ENCODE assay signal across 28 cellular contexts in the genomic region with DNA sequence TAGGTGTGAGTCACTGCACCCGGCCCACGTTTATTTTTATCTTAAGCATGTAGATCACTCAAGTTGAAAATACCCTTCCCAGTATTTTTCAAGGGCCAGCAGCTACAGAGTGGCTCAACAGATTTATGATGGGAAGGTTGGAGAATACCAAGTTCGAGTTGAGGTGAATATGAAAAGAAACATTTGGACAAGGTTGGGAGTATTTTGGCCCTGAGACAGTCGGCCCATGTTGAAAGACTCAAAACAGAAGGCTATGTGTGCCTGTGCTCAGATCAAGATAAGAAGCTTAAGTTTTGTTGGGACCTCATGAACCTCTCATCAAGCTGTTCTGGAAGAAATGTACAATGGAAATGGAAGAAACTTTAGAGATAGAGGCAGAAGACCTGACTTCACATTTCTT.
"Had no signal": no experiment of that assay in that cellular context is flagged by ENCODE, and none has a peak within 500 bp of the region (broad histone marks: within the 10 kb centered on the region; RNA-seq: fewer than 3 reads in every experiment).

No MANE protein-coding gene starts in this region.

- H3K27ac Mint-ChIP-seq: effector memory CD8-positive, alpha-beta T cell; immature natural killer cell; naive thymus-derived CD4-positive, alpha-beta T cell; nephron progenitor cell; stimulated activated memory B cell treated with anti-CD40 and anti-IgM and Interleukin-4, amounts not matched to agents 10 μg/mL and 1 μg/mL and 100 μg/mL, for 72 hours had no signal

- H3K9me3 Mint-ChIP-seq: effector memory CD8-positive, alpha-beta T cell; immature natural killer cell; nephron progenitor cell; stimulated activated memory B cell treated with anti-CD40 and anti-IgM and Interleukin-4, amounts not matched to agents 10 μg/mL and 1 μg/mL and 100 μg/mL, for 72 hours had no signal

- H3K4me3 ChIP-seq: colonic mucosa, esophagus squamous epithelium, left lung, ovary, psoas muscle, sigmoid colon, testis, tibial nerve, upper lobe of right lung, vagina had no signal

- H3K36me3 Mint-ChIP-seq: immature natural killer cell; naive thymus-derived CD4-positive, alpha-beta T cell; stimulated activated memory B cell treated with anti-CD40 and anti-IgM and Interleukin-4, amounts not matched to agents 10 μg/mL and 1 μg/mL and 100 μg/mL, for 72 hours had no signal

- H3K4me1 ChIP-seq: colonic mucosa, left lung, psoas muscle had no signal

- H3K9me3 ChIP-seq: colonic mucosa, esophagus squamous epithelium, left lung, ovary, psoas muscle, sigmoid colon, testis, tibial nerve, upper lobe of right lung, vagina had no signal

- H3K4me3 Mint-ChIP-seq: effector memory CD8-positive, alpha-beta T cell; immature natural killer cell; naive thymus-derived CD4-positive, alpha-beta T cell; nephron progenitor cell; stimulated activated memory B cell treated with anti-CD40 and anti-IgM and Interleukin-4, amounts not matched to agents 10 μg/mL and 1 μg/mL and 100 μg/mL, for 72 hours had no signal

- H3K36me3 ChIP-seq: colonic mucosa, ovary, upper lobe of right lung, vagina had no signal

- H3K27ac ChIP-seq: colonic mucosa, esophagus squamous epithelium, left lung, ovary, psoas muscle, sigmoid colon, testis, tibial nerve, upper lobe of right lung, vagina had no signal

- DNase-seq: colonic mucosa; dermis blood vessel endothelial cell; effector memory CD8-positive, alpha-beta T cell; erythroblast; esophagus squamous epithelium; hypothalamus; immature natural killer cell; islet precursor cell; left lung; mesendoderm; midbrain; naive thymus-derived CD4-positive, alpha-beta T cell; nephron progenitor cell; nucleus accumbens; ovary; posterior cingulate gyrus; psoas muscle; right cardiac atrium; sigmoid colon; stimulated activated CD4-positive, alpha-beta T cell treated with anti-CD3 and anti-CD28 coated beads, Interleukin-2, amount 100 ng/mL, for 24 hours; stimulated activated CD4-positive, alpha-beta T cell treated with anti-CD3 and anti-CD28 coated beads, Interleukin-4, amount 100 ng/mL, for 4 hours; stimulated activated naive CD8-positive, alpha-beta T cell treated with anti-CD3 and anti-CD28 coated beads, Interleukin-15, Interleukin-2, amounts not matched to agents 100 U/mL and 50 U/mL, for 24 hours; substantia nigra; testis; upper lobe of right lung had no signal

- H3K27me3 ChIP-seq: colonic mucosa, esophagus squamous epithelium, left lung, ovary, sigmoid colon, testis, tibial nerve, upper lobe of right lung, vagina had no signal
